25 cellular contexts compared by ENCODE assay signal in the genomic region with DNA sequence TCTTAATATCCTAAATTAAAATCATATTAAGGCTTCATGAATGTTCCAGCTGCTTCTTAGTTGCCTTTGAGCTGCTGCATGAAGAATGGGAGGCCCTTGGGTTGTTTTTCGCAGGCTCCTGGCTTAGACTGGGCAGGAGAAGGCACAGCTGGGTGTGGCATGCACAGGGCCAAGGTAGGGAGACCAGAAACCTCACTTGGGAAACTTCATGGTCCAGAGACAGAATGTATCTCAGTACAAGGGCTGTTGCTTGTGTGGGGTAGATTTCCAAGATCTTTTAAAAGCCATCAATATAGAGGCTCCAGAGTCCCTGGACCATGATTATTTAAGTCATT. TPM values are rescaled to one million over a fixed set of nuclear protein-coding genes. Genes with fewer than 3 reads are reported as not detected.
"Had no signal": no experiment of that assay in that cellular context is flagged by ENCODE, and none has a peak within 500 bp of the region (broad histone marks: within the 10 kb centered on the region; RNA-seq: fewer than 3 reads in every experiment).

No MANE protein-coding gene starts in this region.

- H3K9me3 ChIP-seq: thoracic aorta, upper lobe of right lung had no signal

- H3K4me3 Mint-ChIP-seq: activated CD4-positive, alpha-beta memory T cell treated with anti-CD3 and anti-CD28 coated beads for 36 hours; activated naive CD4-positive, alpha-beta T cell treated with anti-CD3 and anti-CD28 coated beads, Interleukin-2, amount 10 ng/mL, durations not matched to agents 7 days and 5 days; endodermal cell; T-helper 1 cell treated with Interleukin-12 subunit alpha and Interleukin-12 subunit beta and Interleukin-4 antibody, amounts not matched to agents 30 μg/mL and 1 μg/mL, for 36 hours had no signal

- H3K4me1 Mint-ChIP-seq: endodermal cell had no signal

- H3K27me3 ChIP-seq: heart right ventricle, upper lobe of right lung had no signal

- H3K36me3 ChIP-seq: heart right ventricle, thoracic aorta, upper lobe of right lung had no signal

- H3K27ac Mint-ChIP-seq: activated CD4-positive, alpha-beta memory T cell treated with anti-CD3 and anti-CD28 coated beads for 36 hours; activated naive CD4-positive, alpha-beta T cell treated with anti-CD3 and anti-CD28 coated beads, Interleukin-2, amount 10 ng/mL, durations not matched to agents 7 days and 5 days; endodermal cell; progenitor cell of endocrine pancreas; T-helper 1 cell treated with Interleukin-12 subunit alpha and Interleukin-12 subunit beta and Interleukin-4 antibody, amounts not matched to agents 30 μg/mL and 1 μg/mL, for 36 hours had no signal

- H3K27me3 Mint-ChIP-seq: activated CD4-positive, alpha-beta memory T cell treated with anti-CD3 and anti-CD28 coated beads for 36 hours; activated naive CD4-positive, alpha-beta T cell treated with anti-CD3 and anti-CD28 coated beads, Interleukin-2, amount 10 ng/mL, durations not matched to agents 7 days and 5 days; naive thymus-derived CD8-positive, alpha-beta T cell; progenitor cell of endocrine pancreas had no signal

- H3K4me1 ChIP-seq: heart right ventricle, upper lobe of right lung had no signal

- H3K27ac ChIP-seq: heart right ventricle, thoracic aorta, upper lobe of right lung had no signal

- DNase-seq: activated CD4-positive, alpha-beta memory T cell treated with anti-CD3 and anti-CD28 coated beads for 36 hours; activated CD4-positive, alpha-beta T cell treated with anti-CD3 and anti-CD28 coated beads for 4 hours; activated CD4-positive, CD25-positive, alpha-beta regulatory T cell; activated effector memory CD4-positive, alpha-beta T cell treated with anti-CD3 and anti-CD28 coated beads, Interleukin-2, amount 50 U/mL, for 16 hours; activated naive CD4-positive, alpha-beta T cell treated with anti-CD3 and anti-CD28 coated beads, Interleukin-2, amount 10 ng/mL, durations not matched to agents 7 days and 5 days; activated T-cell treated with anti-CD3 and anti-CD28 coated beads for 4 hours; amygdala; cortex of kidney; endodermal cell; heart right ventricle; naive thymus-derived CD8-positive, alpha-beta T cell; retina; stimulated activated CD4-positive, alpha-beta T cell treated with anti-CD3 and anti-CD28 coated beads, Interleukin-2, amount 100 ng/mL, for 48 hours; stimulated activated CD8-positive, alpha-beta memory T cell treated with anti-CD3 and anti-CD28 coated beads, Interleukin-4, amount 100 ng/mL, for 48 hours; stimulated activated naive CD4-positive, alpha-beta T cell treated with Interleukin-2 at 50 U/mL for 16 hours; T1000; upper lobe of right lung had no signal

- ATAC-seq: heart right ventricle; naive thymus-derived CD8-positive, alpha-beta T cell had no signal

- H3K4me3 ChIP-seq: heart right ventricle, lung, thoracic aorta, upper lobe of right lung had no signal

RNA-seq across cellular contexts. Expression of gene HMX2, which starts 56.2 kb away (rescaled TPM):
- total RNA-seq: cerebellum; endodermal cell; fibroblast of villous mesenchyme; heart right ventricle; lung; mesenteric fat pad; naive thymus-derived CD8-positive, alpha-beta T cell; osteocyte; progenitor cell of endocrine pancreas; thoracic aorta; upper lobe of right lung had no signal
